19 cellular contexts compared by ENCODE assay signal in genomic region chr16:23229714-23230113, GRCh38. TPM values are rescaled to one million over a fixed set of nuclear protein-coding genes. Genes with fewer than 3 reads are reported as not detected.
DNase-seq lines count a peak whose midpoint lies in the region; ATAC-seq, FAIRE-seq and TF ChIP-seq lines count a peak whose summit lies in the region.
"Had no signal": no experiment of that assay in that cellular context is flagged by ENCODE, and none has a peak within 500 bp of the region (broad histone marks: within the 10 kb centered on the region; RNA-seq: fewer than 3 reads in every experiment).

No MANE protein-coding gene starts in this region.

- POLR2A ChIA-PET in activated CD8-positive, alpha-beta T cell treated with anti-CD3 and anti-CD28 coated beads, Interleukin-2, amount 10 ng/mL, durations not matched to agents 7 days and 5 days (lab: Charles Lee): no interaction called here

- no peaks in the 10 kb centered on the region for H3K27me3 ChIP-seq in bronchial epithelial cell (ENCODE audit: control insufficient read depth, insufficient read depth, low read length)
- H3K27me3 ChIP-seq: BE2C had no signal

- no peak for FAIRE-seq in bronchial epithelial cell (lab: Jason Lieb, UNC)
- FAIRE-seq: A204.1, GM19239, H1 had no signal

- no peak overlapping the region for H3K4me3 ChIP-seq in bronchial epithelial cell (ENCODE audit: low read depth, low read length)

- ATAC-seq in left colon: peak; percentile 84
- ATAC-seq in activated CD8-positive, alpha-beta T cell treated with anti-CD3 and anti-CD28 coated beads, Interleukin-2, amount 10 ng/mL, durations not matched to agents 7 days and 5 days: no peak

- TF ChIP-seq CTCF in bronchial epithelial cell (IDR thresholded peaks at IDR 0.05; ENCODE audit: insufficient read depth, low read length, severe bottlenecking): no peak

- intact Hi-C loops in left colon (cut with DNase I, micrococcal nuclease): no loop called here

- no peaks in the 10 kb centered on the region for H3K36me3 Mint-ChIP-seq in activated CD8-positive, alpha-beta T cell treated with anti-CD3 and anti-CD28 coated beads, Interleukin-2, amount 10 ng/mL, durations not matched to agents 7 days and 5 days (ENCODE audit: low read depth)
- H3K36me3 Mint-ChIP-seq: CD4-positive, alpha-beta memory T cell had no signal

- CTCF ChIA-PET in activated CD8-positive, alpha-beta T cell treated with anti-CD3 and anti-CD28 coated beads, Interleukin-2, amount 10 ng/mL, durations not matched to agents 7 days and 5 days (lab: Charles Lee): interaction anchor here (1.5 kb wide), 1 partner anchor 206 kb away, joined by 4 read pairs; no protein-coding TSS in a partner anchor

- peaks cover 4% of the 10 kb centered on the region for H3K27me3 Mint-ChIP-seq in activated CD8-positive, alpha-beta T cell treated with anti-CD3 and anti-CD28 coated beads, Interleukin-2, amount 10 ng/mL, durations not matched to agents 7 days and 5 days (ENCODE audit: low read depth)

- H3K4me3 Mint-ChIP-seq in activated CD8-positive, alpha-beta T cell treated with anti-CD3 and anti-CD28 coated beads, Interleukin-2, amount 10 ng/mL, durations not matched to agents 7 days and 5 days: no peak overlapping the region
- H3K4me3 Mint-ChIP-seq: CD4-positive, alpha-beta memory T cell; IgD-negative memory B cell had no signal

- no peaks in the 10 kb centered on the region for H3K4me1 Mint-ChIP-seq in activated CD8-positive, alpha-beta T cell treated with anti-CD3 and anti-CD28 coated beads, Interleukin-2, amount 10 ng/mL, durations not matched to agents 7 days and 5 days (ENCODE audit: low read depth)
- H3K4me1 Mint-ChIP-seq: CD4-positive, alpha-beta memory T cell; IgD-negative memory B cell had no signal

- no peaks in the 10 kb centered on the region for H3K9me3 Mint-ChIP-seq in activated CD8-positive, alpha-beta T cell treated with anti-CD3 and anti-CD28 coated beads, Interleukin-2, amount 10 ng/mL, durations not matched to agents 7 days and 5 days (ENCODE audit: insufficient read depth)

- H3K36me3 ChIP-seq in bronchial epithelial cell (ENCODE audit: control insufficient read depth, insufficient read depth, low read length): no peaks in the 10 kb centered on the region
- H3K36me3 ChIP-seq: BE2C had no signal

- H3K27ac Mint-ChIP-seq in activated CD8-positive, alpha-beta T cell treated with anti-CD3 and anti-CD28 coated beads, Interleukin-2, amount 10 ng/mL, durations not matched to agents 7 days and 5 days: no peak overlapping the region
- H3K27ac Mint-ChIP-seq: CD4-positive, alpha-beta memory T cell; IgD-negative memory B cell had no signal

- DNase-seq in Daoy (ENCODE audit: low read depth) (peak; percentile 12), LoVo (ENCODE audit: low spot score) (peak; percentile 47), bronchial epithelial cell (ENCODE audit: low read depth) (peak; percentile 7), left colon (peak; percentile 38 to 79), NCI-H1105 treated with DMSO at 0.1 percent for 48 hours (lab: John Stamatoyannopoulos, UW) (no peak), SIG-M5 treated with dmso at 0.1 percent for 504 hours (lab: John Stamatoyannopoulos, UW; ENCODE audit: unreplicated experiment) (no peak)
- no peak for DNase-seq in effector CD4-positive, alpha-beta T cell
- DNase-seq in activated CD8-positive, alpha-beta T cell treated with anti-CD3 and anti-CD28 coated beads, Interleukin-2, amount 10 ng/mL, durations not matched to agents 7 days and 5 days: no peak
- DNase-seq: BE2C; CD4-positive, alpha-beta memory T cell; DMS153; DMS79 treated with DMSO at 0.1 percent for 48 hours; GDM1; HCEC 1CT had no signal

RNA-seq across cellular contexts. Expression of gene SCNN1G, which starts 47.2 kb away (rescaled TPM):
- total RNA-seq in Daoy (2014; rRNA removed; shearing (Covaris generic)): 0.06 TPM in 1 of 2 replicates, not detected in the other
- total RNA-seq in bronchial epithelial cell: 0.38 TPM in 1 of 2 replicates, not detected in the other
- total RNA-seq in left colon: 10 to 100 TPM in 1 of 2 donors, 1 to 10 TPM in 1; 4.9 to 90.3 TPM
- total RNA-seq in activated CD8-positive, alpha-beta T cell treated with anti-CD3 and anti-CD28 coated beads, Interleukin-2, amount 10 ng/mL, durations not matched to agents 7 days and 5 days: not detected
- total RNA-seq: CD4-positive, alpha-beta memory T cell; HT-29 had no signal

Comparison
In these comparisons a context has a peak if more than half of its experiments do, and no peak if none do; other contexts are left out.
1. DNase-seq: peak in Daoy (single experiment), LoVo (single experiment), bronchial epithelial cell (single experiment) and left colon (2 of 2); none in effector CD4-positive, alpha-beta T cell (single experiment), NCI-H1105 treated with DMSO at 0.1 percent for 48 hours (single experiment), activated CD8-positive, alpha-beta T cell treated with anti-CD3 and anti-CD28 coated beads, Interleukin-2, amount 10 ng/mL, durations not matched to agents 7 days and 5 days (single experiment) and SIG-M5 treated with dmso at 0.1 percent for 504 hours (single experiment).